ENCODE assay signal across 8 cellular contexts in genomic region chr16:1772362-1772907, GRCh38. TPM values are rescaled to one million over a fixed set of nuclear protein-coding genes. Genes with fewer than 3 reads are reported as not detected.
DNase-seq lines count a peak whose midpoint lies in the region; ATAC-seq and TF ChIP-seq lines count a peak whose summit lies in the region.

EME2 (plus strand) TSS chr16:1772810; CDS start chr16:1773228, 418 bp downstream.

- H3K36me3 Mint-ChIP-seq in CD4-positive, CD25-positive, alpha-beta regulatory T cell = peaks cover 3% of the 10 kb centered on the region

- TF ChIP-seq CTCF in adrenal gland (IDR thresholded peaks at IDR 0.05) = no peak
- TF ChIP-seq CTCF in spleen (IDR thresholded peaks at IDR 0.05 in 8 of 11, conservative IDR thresholded peaks at IDR 0.05 in 3 of 11) = no peak

- peaks cover 9% of the 10 kb centered on the region for H3K36me3 ChIP-seq in CD4-positive, CD25-positive, alpha-beta regulatory T cell (ENCODE audit: control insufficient read depth, insufficient read depth, low read length)
- H3K36me3 ChIP-seq in adrenal gland (replicated peaks in 1 of 2) (peaks cover 0 to 40% of the 10 kb centered on the region in 2 donors), spleen (peaks cover 0 to 53% (median 40%) of the 10 kb centered on the region in 6 donors)

- H3K4me3 ChIP-seq in CD4-positive, CD25-positive, alpha-beta regulatory T cell (ENCODE audit: low read depth, low read length) = peak within 1 kb of the TSS; percentile 77
- H3K4me3 ChIP-seq in adrenal gland (peak within 1 kb of the TSS; percentile 11 to 99 (median 64)), iPS-11a (ENCODE audit: low read depth, low read length) (peak within 1 kb of the TSS; percentile 89), spleen (peak within 1 kb of the TSS; percentile 96 to 100 (median 99))

- intact Hi-C loops in adrenal gland (cut with DNase I) (loop anchor here in 1 of 2 donors (5.0 kb wide), 1 partner anchor 55 kb away; the partner anchor contains the start of genes FAHD1 and HAGH), spleen (cut with DNase I; ENCODE audit: low total_unique reads) (no loop called here)

- peak within 1 kb of the TSS; percentile 89 to 98 (median 97) for H3K4me3 Mint-ChIP-seq in CD4-positive, CD25-positive, alpha-beta regulatory T cell

- peak; percentile 25 to 72 (median 45) for DNase-seq in CD4-positive, CD25-positive, alpha-beta regulatory T cell
- peak; percentile 30 for DNase-seq in HCEC 1CT
- peak; percentile 72 for DNase-seq in RPMI8226
- DNase-seq in adrenal gland = peak in 4 of 7 donors; percentile 44 to 70 (median 59)
- DNase-seq in spleen = no peak
- DNase-seq in NK-92 (lab: John Stamatoyannopoulos, UW; ENCODE audit: unreplicated experiment) = no peak

- ATAC-seq in CD4-positive, CD25-positive, alpha-beta regulatory T cell (ENCODE audit: low read depth in 2 of 2) = peak; percentile 12 to 15
- ATAC-seq in HG02981 (IDR thresholded peaks at IDR 0.05; ENCODE audit: unreplicated experiment) = no peak

- peak within 1 kb of the TSS; percentile 85 to 97 (median 97) for H3K27ac Mint-ChIP-seq in CD4-positive, CD25-positive, alpha-beta regulatory T cell

- H3K27me3 ChIP-seq in CD4-positive, CD25-positive, alpha-beta regulatory T cell (ENCODE audit: control insufficient read depth, insufficient read depth, low read length) = no peaks in the 10 kb centered on the region
- H3K27me3 ChIP-seq in adrenal gland (no peaks in the 10 kb centered on the region), spleen (replicated peaks in 1 of 7) (no peaks in the 10 kb centered on the region)

- TF ChIP-seq POLR2A in adrenal gland (IDR thresholded peaks at IDR 0.05) (no peak), spleen (IDR thresholded peaks at IDR 0.05) (no peak)

- H3K4me1 Mint-ChIP-seq in CD4-positive, CD25-positive, alpha-beta regulatory T cell = peaks cover 0 to 18% (median 1%) of the 10 kb centered on the region in 4 donors

- no peaks in the 10 kb centered on the region for H3K27me3 Mint-ChIP-seq in CD4-positive, CD25-positive, alpha-beta regulatory T cell

- 0 to 3% (median 1%) methylated on average over 12 to 53 of the region's 53 CpGs for WGBS in adrenal gland, 4 donors
- WGBS in spleen, 5 donors = 0 to 1% (median 1%) methylated on average over 26 to 53 of the region's 53 CpGs

- no peaks in the 10 kb centered on the region for H3K9me3 Mint-ChIP-seq in CD4-positive, CD25-positive, alpha-beta regulatory T cell

- peaks cover 46% of the 10 kb centered on the region for H3K4me1 ChIP-seq in CD4-positive, CD25-positive, alpha-beta regulatory T cell (ENCODE audit: control insufficient read depth, insufficient read depth, low read length, poor library complexity, severe bottlenecking)
- H3K4me1 ChIP-seq in adrenal gland (replicated peaks in 1 of 2) (peaks cover 26 to 36% of the 10 kb centered on the region in 2 donors), spleen (peaks cover 23 to 79% (median 43%) of the 10 kb centered on the region in 6 donors)

- H3K27ac ChIP-seq in CD4-positive, CD25-positive, alpha-beta regulatory T cell (ENCODE audit: insufficient read depth, low read length, poor library complexity, severe bottlenecking) = peak within 1 kb of the TSS; percentile 85
- peak within 1 kb of the TSS; percentile 79 to 93 (median 91) for H3K27ac ChIP-seq in adrenal gland
- peak within 1 kb of the TSS; percentile 89 to 97 (median 96) for H3K27ac ChIP-seq in spleen

- H3K9me3 ChIP-seq in CD4-positive, CD25-positive, alpha-beta regulatory T cell (ENCODE audit: control insufficient read depth in 2 of 2, low read length in 2 of 2) = no peaks in the 10 kb centered on the region
- H3K9me3 ChIP-seq in adrenal gland (replicated peaks in 1 of 3) = no peaks in the 10 kb centered on the region
- H3K9me3 ChIP-seq in spleen = no peaks in the 10 kb centered on the region

RNA-seq across cellular contexts. Expression of gene EME2, which starts in this region (rescaled TPM):
- total RNA-seq in CD4-positive, CD25-positive, alpha-beta regulatory T cell = 19.0 TPM
- polyA plus RNA-seq in CD4-positive, CD25-positive, alpha-beta regulatory T cell = 1 to 10 TPM in 1 of 4 donors, under 1 TPM in 3; 0.57 to 1.1 (median 0.64) TPM
- total RNA-seq in adrenal gland (10 to 100 TPM in 5 of 8 donors, 1 to 10 TPM in 3; 5.7 to 30.6 (median 19.2) TPM), spleen (10 to 100 TPM; 17.8 to 41.3 (median 28.8) TPM)
- polyA plus RNA-seq in adrenal gland (10 to 100 TPM in 2 of 3 donors, 1 to 10 TPM in 1; 1.8 to 90.7 (median 38.0) TPM), spleen (10 to 100 TPM in 2 of 3 donors, 1 to 10 TPM in 1; 5.1 to 22.4 (median 13.8) TPM)

Comparison
In these comparisons a context has a peak if more than half of its experiments do, and no peak if none do; other contexts are left out.
1. DNase-seq: peak in CD4-positive, CD25-positive, alpha-beta regulatory T cell (3 of 3), HCEC 1CT (single experiment), RPMI8226 (single experiment) and adrenal gland (4 of 7); none in spleen (single experiment) and NK-92 (single experiment).
2. Peak in every context shown above with its lines, with median percentiles within 50 percentile points of each other: H3K27ac ChIP-seq and H3K4me3 ChIP-seq.